ENCODE assay signal across 12 cellular contexts in genomic region chr10:18340496-18341051, GRCh38.
DNase-seq lines count a peak whose midpoint lies in the region; ATAC-seq, FAIRE-seq and TF ChIP-seq lines count a peak whose summit lies in the region.
"Had no signal": no experiment of that assay in that cellular context is flagged by ENCODE, and none has a peak within 500 bp of the region (broad histone marks: within the 10 kb centered on the region; RNA-seq: fewer than 3 reads in every experiment).

No MANE protein-coding gene starts in this region.

- peak; percentile 62 for FAIRE-seq in bronchial epithelial cell (lab: Jason Lieb, UNC)

- peak; percentile 67 for ATAC-seq in sciatic nerve
- ATAC-seq: HCT116; stimulated activated memory B cell treated with anti-CD40 and anti-IgM and Interleukin-4, amounts not matched to agents 10 μg/mL and 1 μg/mL and 100 μg/mL, for 72 hours had no signal

- TF ChIP-seq CTCF in bronchial epithelial cell (IDR thresholded peaks at IDR 0.05; ENCODE audit: insufficient read depth, low read length, severe bottlenecking) = no peak

- no peaks in the 10 kb centered on the region for H3K27me3 ChIP-seq in bronchial epithelial cell (ENCODE audit: control insufficient read depth, insufficient read depth, low read length)

- DNase-seq in ELF-1 (ENCODE audit: low read depth, low spot score) (peak; percentile 13), bronchial epithelial cell (ENCODE audit: low read depth) (no peak), islet precursor cell (peak; percentile 62), sciatic nerve (ENCODE audit: low spot score) (no peak), DMS 273 (lab: John Stamatoyannopoulos, UW; ENCODE audit: unreplicated experiment) (no peak), DMS53 (lab: John Stamatoyannopoulos, UW) (no peak)
- DNase-seq in stimulated activated CD4-positive, alpha-beta T cell treated with anti-CD3 and anti-CD28 coated beads, Interleukin-4, amount 100 ng/mL, for 24 hours = no peak
- no peak for DNase-seq in stimulated activated CD8-positive, alpha-beta memory T cell treated with anti-CD3 and anti-CD28 coated beads, Interleukin-4, amount 100 ng/mL, for 48 hours
- DNase-seq: erythroblast, T1000 had no signal

- H3K4me3 ChIP-seq in bronchial epithelial cell (ENCODE audit: low read depth, low read length) = no peak overlapping the region

- no peaks in the 10 kb centered on the region for H3K36me3 ChIP-seq in bronchial epithelial cell (ENCODE audit: control insufficient read depth, insufficient read depth, low read length)

- intact Hi-C loops in sciatic nerve (cut with DNase I) = no loop called here

Comparison
In these comparisons a context has a peak if more than half of its experiments do, and no peak if none do; other contexts are left out.
1. DNase-seq: peak in ELF-1 (single experiment) and islet precursor cell (single experiment); none in bronchial epithelial cell (single experiment), sciatic nerve (single experiment), DMS 273 (single experiment), stimulated activated CD4-positive, alpha-beta T cell treated with anti-CD3 and anti-CD28 coated beads, Interleukin-4, amount 100 ng/mL, for 24 hours (single experiment), DMS53 (single experiment) and stimulated activated CD8-positive, alpha-beta memory T cell treated with anti-CD3 and anti-CD28 coated beads, Interleukin-4, amount 100 ng/mL, for 48 hours (single experiment).